In the genomic region with DNA sequence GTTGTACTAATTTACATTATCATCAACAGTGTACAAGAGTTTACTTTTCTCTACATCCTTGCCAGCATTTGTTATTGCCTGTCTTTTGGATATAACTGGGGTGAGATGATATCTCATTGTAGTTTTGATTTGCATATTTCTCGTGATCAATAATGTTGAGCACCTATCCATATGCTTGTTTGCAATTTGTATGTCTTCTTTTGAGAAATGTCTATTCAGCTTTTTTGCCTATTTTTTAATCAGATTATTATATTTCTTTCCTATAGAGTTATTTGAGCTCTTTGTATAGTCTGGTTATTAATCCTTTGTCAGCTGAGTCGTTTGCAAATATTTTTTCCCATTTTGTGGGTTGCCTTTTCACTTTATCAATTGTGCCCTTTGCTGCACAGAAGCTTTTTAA, we compare ENCODE assay signal across 25 cellular contexts.
A peak's percentile ranks its signal among the peaks of the same experiment; 100 is the strongest.
DNase-seq lines count a peak whose midpoint lies in the region; ATAC-seq, FAIRE-seq and TF ChIP-seq lines count a peak whose summit lies in the region.
"Had no signal": no experiment of that assay in that cellular context is flagged by ENCODE, and none has a peak within 500 bp of the region (broad histone marks: within the 10 kb centered on the region; RNA-seq: fewer than 3 reads in every experiment).

No MANE protein-coding gene starts in this region.

- no peaks in the 10 kb centered on the region for H3K4me1 Mint-ChIP-seq in astrocyte (ENCODE audit: low read depth, unreplicated experiment)
- H3K4me1 Mint-ChIP-seq: CD14-positive monocyte; CD4-positive, alpha-beta memory T cell; CD4-positive, CD25-positive, alpha-beta regulatory T cell; CD8-positive, alpha-beta memory T cell had no signal

- DNase-seq in HepG2 (ENCODE audit: low spot score) (no peak), right lobe of liver (no peak), astrocyte (ENCODE audit: low read depth) (no peak), NCI-H1105 (lab: John Stamatoyannopoulos, UW) (no peak), foreskin melanocyte (no peak)
- DNase-seq: ACHN; BE2C; C1 segment of cervical spinal cord; CD4-positive, alpha-beta memory T cell; CD4-positive, CD25-positive, alpha-beta regulatory T cell; CD8-positive, alpha-beta memory T cell; COR-L47; DMS 273 treated with DMSO at 0.1 percent for 48 hours; DMS153; DMS53; DMS79; DND-41; EL; GDM1 had no signal

- TF ChIP-seq CTCF in HepG2 (CRISPR knock-in tag; IDR thresholded peaks at IDR 0.05), result no peak
- no peak for TF ChIP-seq CTCF in right lobe of liver (IDR thresholded peaks at IDR 0.05)
- no peak for TF ChIP-seq CTCF in astrocyte (IDR thresholded peaks at IDR 0.05; ENCODE audit: insufficient read depth, low read depth, low read length)

- no TSS peak for BruUV-seq in HepG2 (replicated peaks; lab: Mats Ljungman, UMichigan)

- FAIRE-seq in HepG2 (lab: Jason Lieb, UNC) (no peak), astrocyte (lab: Jason Lieb, UNC) (peak; percentile 13)
- FAIRE-seq: GM12878, GM12892, GM18507 had no signal

- H3K27ac Mint-ChIP-seq in astrocyte (ENCODE audit: unreplicated experiment), result no peak overlapping the region
- H3K27ac Mint-ChIP-seq: CD14-positive monocyte; CD4-positive, alpha-beta memory T cell; CD4-positive, CD25-positive, alpha-beta regulatory T cell; CD8-positive, alpha-beta memory T cell had no signal

- H3K4me3 Mint-ChIP-seq in astrocyte (ENCODE audit: unreplicated experiment), result no peak overlapping the region
- H3K4me3 Mint-ChIP-seq: CD14-positive monocyte; CD4-positive, CD25-positive, alpha-beta regulatory T cell; CD8-positive, alpha-beta memory T cell had no signal

- CTCF ChIA-PET in HepG2 (lab: Yijun Ruan, JAX; ENCODE audit: low intra/inter-chr PET ratio, low total read pairs), result no interaction called here

- H4K20me1 ChIP-seq in HepG2 (ENCODE audit: insufficient read depth, low read length) (no peaks in the 10 kb centered on the region), astrocyte (ENCODE audit: insufficient read depth, low read length) (no peaks in the 10 kb centered on the region)
- H4K20me1 ChIP-seq: BLaER1 had no signal

- no peaks in the 10 kb centered on the region for H3K36me3 ChIP-seq in HepG2 (replicated peaks in 1 of 2; ENCODE audit: control insufficient read depth in 1 of 2, insufficient read depth in 2 of 2, low read length in 2 of 2)
- H3K36me3 ChIP-seq in right lobe of liver, result no peaks in the 10 kb centered on the region
- no peaks in the 10 kb centered on the region for H3K36me3 ChIP-seq in astrocyte (ENCODE audit: insufficient read depth, low read length)
- H3K36me3 ChIP-seq: BE2C, BLaER1 had no signal

- no peaks in the 10 kb centered on the region for H3K36me3 Mint-ChIP-seq in astrocyte (ENCODE audit: low read depth, unreplicated experiment)
- H3K36me3 Mint-ChIP-seq: CD14-positive monocyte; CD4-positive, alpha-beta memory T cell; CD4-positive, CD25-positive, alpha-beta regulatory T cell; CD8-positive, alpha-beta memory T cell had no signal

- POLR2A ChIA-PET in HepG2 (lab: Yijun Ruan, JAX), result no interaction called here

- no peak for TF ChIP-seq RAD21 in HepG2 (CRISPR knock-in tag; IDR thresholded peaks at IDR 0.05)

- in situ Hi-C loops in HepG2 (cut with HindIII; ENCODE audit: extremely low pct_ligation_motif_present, low pct_unique_long_range_greater_than_20kb), result no loop called here

- peaks cover 83% of the 10 kb centered on the region for H3K9me3 ChIP-seq in HepG2 (ENCODE audit: low read length)
- no peaks in the 10 kb centered on the region for H3K9me3 ChIP-seq in right lobe of liver
- H3K9me3 ChIP-seq in astrocyte (ENCODE audit: insufficient read depth, low read depth, low read length), result no peaks in the 10 kb centered on the region
- H3K9me3 ChIP-seq: BE2C, BLaER1 had no signal

- no peak overlapping the region for H3K9ac ChIP-seq in HepG2 (ENCODE audit: insufficient read depth, low read depth, low read length)
- H3K9ac ChIP-seq in astrocyte (ENCODE audit: low read length), result no peak overlapping the region
- H3K9ac ChIP-seq: BLaER1 had no signal

- intact Hi-C loops in HepG2 (cut with micrococcal nuclease; ENCODE audit: unreplicated experiment), result no loop called here
- intact Hi-C loops in right lobe of liver (cut with DNase I), result no loop called here

- no peak overlapping the region for H2AFZ ChIP-seq in HepG2 (ENCODE audit: low read length)
- no peak overlapping the region for H2AFZ ChIP-seq in astrocyte (ENCODE audit: low read depth, low read length)

- TF ChIP-seq EP300 in HepG2 (IDR thresholded peaks at IDR 0.05; ENCODE audit: low read depth in 2 of 2, low read length in 2 of 2) (no peak), HepG2 (CRISPR knock-in tag; IDR thresholded peaks at IDR 0.05; ENCODE audit: borderline replicate concordance) (no peak)

- H3K27ac ChIP-seq in HepG2 (ENCODE audit: extremely low read length, insufficient read depth, low read length) (no peak overlapping the region), right lobe of liver (no peak overlapping the region), astrocyte (ENCODE audit: low read depth, low read length) (no peak overlapping the region)
- H3K27ac ChIP-seq: 22Rv1, BLaER1 had no signal

- H3K27me3 Mint-ChIP-seq in astrocyte (ENCODE audit: low read depth, unreplicated experiment), result no peaks in the 10 kb centered on the region
- H3K27me3 Mint-ChIP-seq: CD4-positive, alpha-beta memory T cell; CD4-positive, CD25-positive, alpha-beta regulatory T cell; CD8-positive, alpha-beta memory T cell had no signal

- 3% methylated on average over 2 of the region's 2 CpGs for WGBS in HepG2 (ENCODE audit: low lambda C conversion rate)
- WGBS in right lobe of liver (ENCODE audit: insufficient coverage, low coverage, low lambda C conversion rate, missing lambda C conversion rate), result 36% methylated on average over 2 of the region's 2 CpGs

- no peak for ATAC-seq in HepG2
- no peak for ATAC-seq in right lobe of liver
- ATAC-seq: GM12878 had no signal

- H3K4me1 ChIP-seq in HepG2 (ENCODE audit: insufficient read depth, low read length) (no peaks in the 10 kb centered on the region), right lobe of liver (no peaks in the 10 kb centered on the region), astrocyte (ENCODE audit: insufficient read depth, low read length) (no peaks in the 10 kb centered on the region)
- H3K4me1 ChIP-seq: BE2C, BLaER1 had no signal

- H3K79me2 ChIP-seq in HepG2 (ENCODE audit: insufficient read depth, low read length) (no peaks in the 10 kb centered on the region), astrocyte (ENCODE audit: insufficient read depth, low read length) (no peaks in the 10 kb centered on the region)

- no peak overlapping the region for H3K4me2 ChIP-seq in HepG2 (ENCODE audit: low read depth, low read length)
- no peak overlapping the region for H3K4me2 ChIP-seq in astrocyte (ENCODE audit: low read length)
- H3K4me2 ChIP-seq: BLaER1 had no signal

- TF ChIP-seq POLR2A in HepG2 (IDR thresholded peaks at IDR 0.05; ENCODE audit: insufficient read depth in 1 of 2, low read depth in 2 of 2, low read length in 2 of 2) (no peak), right lobe of liver (IDR thresholded peaks at IDR 0.05) (no peak)

- no peaks in the 10 kb centered on the region for H3K27me3 ChIP-seq in HepG2 (ENCODE audit: control insufficient read depth in 1 of 2, insufficient read depth in 2 of 2, low read length in 2 of 2)
- H3K27me3 ChIP-seq in right lobe of liver, result no peaks in the 10 kb centered on the region
- no peaks in the 10 kb centered on the region for H3K27me3 ChIP-seq in astrocyte (ENCODE audit: insufficient read depth, low read length)
- H3K27me3 ChIP-seq: BE2C, BLaER1 had no signal

- no peak overlapping the region for H3K4me3 ChIP-seq in HepG2 (replicated peaks in 1 of 3; ENCODE audit: insufficient read depth in 1 of 3, low read depth in 2 of 3, low read length in 3 of 3)
- H3K4me3 ChIP-seq in right lobe of liver, result no peak overlapping the region
- no peak overlapping the region for H3K4me3 ChIP-seq in astrocyte (ENCODE audit: insufficient read depth, low read depth, low read length)
- H3K4me3 ChIP-seq: BLaER1, GM12878 had no signal

- no peaks in the 10 kb centered on the region for H3K9me3 Mint-ChIP-seq in astrocyte (ENCODE audit: unreplicated experiment)

TF ChIP-seq in HepG2, 621 proteins besides CTCF, POLR2A, EP300 and RAD21:
- no peak for TF ChIP-seq CC2D1A (CRISPR knock-in tag; IDR thresholded peaks at IDR 0.05)
- peak; percentile 61 for TF ChIP-seq MAFF (IDR thresholded peaks at IDR 0.05; ENCODE audit: low read depth, low read length)
- no peak for TF ChIP-seq FOXP1 (IDR thresholded peaks at IDR 0.05)
- no peak for TF ChIP-seq FOXP1 (CRISPR knock-in tag; IDR thresholded peaks at IDR 0.05)
- no peak for TF ChIP-seq SMAD9 (CRISPR knock-in tag; IDR thresholded peaks at IDR 0.05)
- peak; percentile 24 to 76; a peak in 3 of 4 replicates for TF ChIP-seq MAFK (conservative IDR thresholded peaks at IDR 0.05 in 1 of 2, IDR thresholded peaks at IDR 0.05 in 1 of 2; ENCODE audit: low read length in 2 of 2)
